ENCODE assay signal across 16 cellular contexts in genomic region chr4:185991750-185992149, GRCh38.
"Had no signal": no experiment of that assay in that cellular context is flagged by ENCODE, and none has a peak within 500 bp of the region (broad histone marks: within the 10 kb centered on the region; RNA-seq: fewer than 3 reads in every experiment).

No MANE protein-coding gene starts in this region.

- H3K27ac ChIP-seq: heart left ventricle, uterus had no signal

- DNase-seq: activated B cell treated with CpG ODN at 0.5 μM for 24 hours; activated CD4-positive, alpha-beta T cell treated with anti-CD3 and anti-CD28 coated beads for 48 hours; activated CD8-positive, alpha-beta T cell treated with anti-CD3 and anti-CD28 coated beads for 36 hours; activated gamma-delta T cell treated with Interleukin-2 at 50 U/mL for 16 hours; activated T-cell treated with anti-CD3 and anti-CD28 coated beads, Interleukin-2, amount 50 U/mL, for 48 hours; amygdala; effector CD8-positive, alpha-beta T cell; heart left ventricle; midbrain; uterus had no signal

- H3K27me3 ChIP-seq: heart left ventricle, uterus had no signal

- H3K4me1 Mint-ChIP-seq: activated B cell treated with CpG ODN at 0.5 μM for 24 hours; central memory CD8-positive, alpha-beta T cell; stimulated activated effector memory CD8-positive, alpha-beta T cell treated with anti-CD3 and anti-CD28 coated beads, Interleukin-12 subunit alpha, Interleukin-12 subunit beta, amount 100 ng/mL, for 72 hours had no signal

- ATAC-seq: activated CD8-positive, alpha-beta T cell treated with anti-CD3 and anti-CD28 coated beads for 36 hours; heart left ventricle; left lobe of liver; stimulated activated effector memory CD8-positive, alpha-beta T cell treated with anti-CD3 and anti-CD28 coated beads, Interleukin-12 subunit alpha, Interleukin-12 subunit beta, amount 100 ng/mL, for 72 hours had no signal

- H3K4me1 ChIP-seq: uterus had no signal

- H3K36me3 Mint-ChIP-seq: activated naive CD8-positive, alpha-beta T cell; brain; stimulated activated effector memory CD8-positive, alpha-beta T cell treated with anti-CD3 and anti-CD28 coated beads, Interleukin-12 subunit alpha, Interleukin-12 subunit beta, amount 100 ng/mL, for 72 hours had no signal

- H3K9me3 ChIP-seq: heart left ventricle, uterus had no signal

- H3K4me3 ChIP-seq: heart left ventricle, uterus had no signal

- H3K27ac Mint-ChIP-seq: activated B cell treated with CpG ODN at 0.5 μM for 24 hours; activated CD8-positive, alpha-beta T cell treated with anti-CD3 and anti-CD28 coated beads for 36 hours; activated naive CD8-positive, alpha-beta T cell; stimulated activated effector memory CD8-positive, alpha-beta T cell treated with anti-CD3 and anti-CD28 coated beads, Interleukin-12 subunit alpha, Interleukin-12 subunit beta, amount 100 ng/mL, for 72 hours; T-helper 2 cell treated with Interferon-gamma antibody and Interleukin-4, amounts not matched to agents 5 μg/mL and 100 μg/mL, for 36 hours had no signal

- H3K36me3 ChIP-seq: heart left ventricle, uterus had no signal

- H3K9me3 Mint-ChIP-seq: activated CD8-positive, alpha-beta T cell treated with anti-CD3 and anti-CD28 coated beads for 36 hours; central memory CD8-positive, alpha-beta T cell; stimulated activated effector memory CD8-positive, alpha-beta T cell treated with anti-CD3 and anti-CD28 coated beads, Interleukin-12 subunit alpha, Interleukin-12 subunit beta, amount 100 ng/mL, for 72 hours; T-helper 2 cell treated with Interferon-gamma antibody and Interleukin-4, amounts not matched to agents 5 μg/mL and 100 μg/mL, for 36 hours had no signal

- H3K4me3 Mint-ChIP-seq: activated B cell treated with CpG ODN at 0.5 μM for 24 hours; activated CD8-positive, alpha-beta T cell treated with anti-CD3 and anti-CD28 coated beads for 36 hours; activated naive CD8-positive, alpha-beta T cell; central memory CD8-positive, alpha-beta T cell; stimulated activated effector memory CD8-positive, alpha-beta T cell treated with anti-CD3 and anti-CD28 coated beads, Interleukin-12 subunit alpha, Interleukin-12 subunit beta, amount 100 ng/mL, for 72 hours; T-helper 2 cell treated with Interferon-gamma antibody and Interleukin-4, amounts not matched to agents 5 μg/mL and 100 μg/mL, for 36 hours had no signal
